ENCODE assay signal across 8 cellular contexts in genomic region chr7:80918406-80918805, GRCh38. TPM values are rescaled to one million over a fixed set of nuclear protein-coding genes. Genes with fewer than 3 reads are reported as not detected.
DNase-seq lines count a peak whose midpoint lies in the region; ATAC-seq and TF ChIP-seq lines count a peak whose summit lies in the region.

No MANE protein-coding gene starts in this region.

- no peaks in the 10 kb centered on the region for H3K9me3 ChIP-seq in cardiac muscle cell (ENCODE audit: low read depth)

- DNase-seq in cardiac muscle cell (ENCODE audit: low read depth in 1 of 2, low spot score in 1 of 2) (peak; percentile 41 to 47), Right ventricle myocardium inferior (ENCODE audit: missing footprints) (no peak), NCI-H2227 treated with DMSO at 0.1 percent for 48 hours (lab: John Stamatoyannopoulos, UW) (peak; percentile 38), midbrain (lab: John Stamatoyannopoulos, UW) (peak; percentile 30), NCI-H226 (no peak), NCI-H1092 (lab: John Stamatoyannopoulos, UW) (no peak), SHP77 treated with DMSO at 0.1 percent for 48 hours (lab: John Stamatoyannopoulos, UW) (no peak)

- H3K27ac Mint-ChIP-seq in dendritic cell treated with granulocyte-macrophage colony-stimulating factor and Interleukin-4, amounts not matched to agents 40 ng/mL and 50 ng/mL, for 4 days, result peak overlapping the region; percentile 92

- H3K27me3 Mint-ChIP-seq in dendritic cell treated with granulocyte-macrophage colony-stimulating factor and Interleukin-4, amounts not matched to agents 40 ng/mL and 50 ng/mL, for 4 days, result peaks cover 3% of the 10 kb centered on the region

- peaks cover 27% of the 10 kb centered on the region for H3K36me3 Mint-ChIP-seq in dendritic cell treated with granulocyte-macrophage colony-stimulating factor and Interleukin-4, amounts not matched to agents 40 ng/mL and 50 ng/mL, for 4 days (ENCODE audit: low read depth)

- no peak for TF ChIP-seq CTCF in cardiac muscle cell (IDR thresholded peaks at IDR 0.05; ENCODE audit: low read depth, low read length)

- intact Hi-C loops in Right ventricle myocardium inferior (cut with DNase I), result loop anchor here (2.0 to 5.0 kb wide), 4 partner anchors 126 to 529 kb away; no protein-coding TSS in a partner anchor
- intact Hi-C loops in dendritic cell treated with granulocyte-macrophage colony-stimulating factor and Interleukin-4, amounts not matched to agents 40 ng/mL and 50 ng/mL, for 4 days (cut with micrococcal nuclease), result loop anchor here (5.0 to 10.0 kb wide), 4 partner anchors 36 to 339 kb away; no protein-coding TSS in a partner anchor

- peak overlapping the region; percentile 90 for H3K27ac ChIP-seq in cardiac muscle cell

- H3K36me3 ChIP-seq in cardiac muscle cell, result no peaks in the 10 kb centered on the region

- ATAC-seq in Right ventricle myocardium inferior, result no peak

- no peaks in the 10 kb centered on the region for H3K27me3 ChIP-seq in cardiac muscle cell

- peak overlapping the region; percentile 90 for H3K4me3 ChIP-seq in cardiac muscle cell

- peaks cover 22% of the 10 kb centered on the region for H3K4me1 Mint-ChIP-seq in dendritic cell treated with granulocyte-macrophage colony-stimulating factor and Interleukin-4, amounts not matched to agents 40 ng/mL and 50 ng/mL, for 4 days (ENCODE audit: low read depth)

- H3K4me3 Mint-ChIP-seq in dendritic cell treated with granulocyte-macrophage colony-stimulating factor and Interleukin-4, amounts not matched to agents 40 ng/mL and 50 ng/mL, for 4 days, result peak overlapping the region; percentile 89

- H3K4me1 ChIP-seq in cardiac muscle cell (ENCODE audit: low read depth), result peaks cover 8% of the 10 kb centered on the region

- no peaks in the 10 kb centered on the region for H3K9me3 Mint-ChIP-seq in dendritic cell treated with granulocyte-macrophage colony-stimulating factor and Interleukin-4, amounts not matched to agents 40 ng/mL and 50 ng/mL, for 4 days

RNA-seq across cellular contexts. Expression of gene SEMA3C, which starts 0.4 kb away (rescaled TPM):
- total RNA-seq in cardiac muscle cell (36.2 and 53.5 TPM in 2 replicates), Right ventricle myocardium inferior (67.8 TPM)
- 15.5 and 29.6 TPM in 2 replicates for polyA plus RNA-seq in cardiac muscle cell

Comparison
In these comparisons a context has a peak if more than half of its experiments do, and no peak if none do; other contexts are left out.
1. DNase-seq: peak in cardiac muscle cell (2 of 2), NCI-H2227 treated with DMSO at 0.1 percent for 48 hours (single experiment) and midbrain (single experiment); none in Right ventricle myocardium inferior (single experiment), NCI-H226 (single experiment), NCI-H1092 (single experiment) and SHP77 treated with DMSO at 0.1 percent for 48 hours (single experiment).